Comparison of ENCODE assay signal across 21 cellular contexts in the genomic region with DNA sequence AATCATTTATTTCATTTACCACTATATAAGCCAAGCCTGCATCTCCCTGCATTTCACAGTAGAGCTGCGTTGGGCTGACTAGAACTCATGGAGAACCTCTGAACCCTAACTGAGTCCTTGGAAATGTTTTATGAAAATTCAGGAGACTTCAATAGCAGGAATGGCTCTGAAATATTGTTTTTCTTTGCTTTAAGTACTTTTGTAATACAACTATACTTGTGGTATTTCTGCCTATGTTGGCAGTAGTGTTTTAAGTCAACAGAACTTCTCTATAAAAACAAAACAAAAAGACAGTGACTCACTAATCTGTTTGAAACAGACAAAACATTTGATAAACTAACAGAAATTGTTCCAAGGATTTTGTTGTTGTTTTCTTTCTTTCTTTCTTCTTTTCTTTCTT.
"Had no signal": no experiment of that assay in that cellular context is flagged by ENCODE, and none has a peak within 500 bp of the region (broad histone marks: within the 10 kb centered on the region; RNA-seq: fewer than 3 reads in every experiment).

No MANE protein-coding gene starts in this region.

- H3K27me3 Mint-ChIP-seq: activated naive CD8-positive, alpha-beta T cell treated with anti-CD3 and anti-CD28 coated beads, Interleukin-2, amount 50 U/mL, for 24 hours had no signal

- H3K4me3 Mint-ChIP-seq: activated naive CD4-positive, alpha-beta T cell treated with anti-CD3 and anti-CD28 coated beads for 36 hours; activated naive CD8-positive, alpha-beta T cell treated with anti-CD3 and anti-CD28 coated beads, Interleukin-2, amount 50 U/mL, for 24 hours; neural crest cell had no signal

- DNase-seq: activated CD4-positive, CD25-positive, alpha-beta regulatory T cell treated with anti-CD3 and anti-CD28 coated beads, Interleukin-2, amount 50 U/mL, for 72 hours; activated naive CD4-positive, alpha-beta T cell treated with anti-CD3 and anti-CD28 coated beads for 36 hours; activated naive CD8-positive, alpha-beta T cell treated with anti-CD3 and anti-CD28 coated beads, Interleukin-2, amount 50 U/mL, for 24 hours; activated T-cell treated with anti-CD3 and anti-CD28 coated beads for 4 hours; caudate nucleus; effector CD4-positive, alpha-beta T cell; islet precursor cell; retina; stimulated activated CD4-positive, alpha-beta T cell treated with anti-CD3 and anti-CD28 coated beads, Interleukin-4, amount 100 ng/mL, for 24 hours; stimulated activated naive CD4-positive, alpha-beta T cell treated with Interleukin-2 at 50 U/mL for 16 hours; substantia nigra; SW 1271; T-helper 9 cell; trophoblast cell had no signal

- H3K4me1 Mint-ChIP-seq: activated naive CD8-positive, alpha-beta T cell treated with anti-CD3 and anti-CD28 coated beads, Interleukin-2, amount 50 U/mL, for 24 hours; neural crest cell had no signal

- H3K4me2 ChIP-seq: hepatocyte had no signal

- H3K9me3 ChIP-seq: ascending aorta had no signal

- H3K36me3 ChIP-seq: ascending aorta had no signal

- H3K27me3 ChIP-seq: ascending aorta, hepatocyte had no signal

- H3K27ac ChIP-seq: ascending aorta, coronary artery, hepatocyte, parathyroid adenoma had no signal

- H3K4me1 ChIP-seq: parathyroid adenoma had no signal

- H3K4me3 ChIP-seq: ascending aorta, coronary artery, hepatocyte, lung had no signal

- H2AFZ ChIP-seq: hepatocyte, parathyroid adenoma had no signal

- H3K27ac Mint-ChIP-seq: activated naive CD4-positive, alpha-beta T cell treated with anti-CD3 and anti-CD28 coated beads for 36 hours; activated naive CD8-positive, alpha-beta T cell treated with anti-CD3 and anti-CD28 coated beads, Interleukin-2, amount 50 U/mL, for 24 hours; activated T-helper 2 cell treated with anti-CD3 and anti-CD28 coated beads, Interferon-gamma antibody, Interleukin-2, Interleukin-4, amounts not matched to agents 10 μg/mL and 5 μg/mL and 100 μg/mL, durations not matched to agents 14 hours and 24 hours and 36 hours had no signal

- ATAC-seq: activated naive CD8-positive, alpha-beta T cell treated with anti-CD3 and anti-CD28 coated beads, Interleukin-2, amount 50 U/mL, for 24 hours had no signal

- H3K9me3 Mint-ChIP-seq: neural crest cell had no signal

- H3K9ac ChIP-seq: parathyroid adenoma had no signal
